Comparison of ENCODE assay signal across 8 cellular contexts in genomic region chr10:100345570-100346330, GRCh38. TPM values are rescaled to one million over a fixed set of nuclear protein-coding genes. Genes with fewer than 3 reads are reported as not detected.
DNase-seq lines count a peak whose midpoint lies in the region; ATAC-seq and TF ChIP-seq lines count a peak whose summit lies in the region.

No MANE protein-coding gene starts in this region.

- peak overlapping the region; percentile 94 for H3K27ac ChIP-seq in A673 (ENCODE audit: low read depth, low read length, poor library complexity, severe bottlenecking)
- H3K27ac ChIP-seq in HCT116 (ENCODE audit: low read depth, low read length): peak overlapping the region; percentile 96
- H3K27ac ChIP-seq in testis: peak overlapping the region in 1 of 2 donors; percentile 58
- H3K27ac ChIP-seq in gastroesophageal sphincter: no peak overlapping the region

- H3K36me3 Mint-ChIP-seq in activated naive CD8-positive, alpha-beta T cell treated with anti-CD3 and anti-CD28 coated beads for 36 hours: peaks cover 35% of the 10 kb centered on the region

- H3K4me1 Mint-ChIP-seq in activated naive CD8-positive, alpha-beta T cell treated with anti-CD3 and anti-CD28 coated beads for 36 hours: peaks cover 43% of the 10 kb centered on the region

- BruUV-seq in A673 (replicated peaks; lab: Mats Ljungman, UMichigan) (TSS peak; percentile 88), HCT116 (replicated peaks; lab: Mats Ljungman, UMichigan) (TSS peak; percentile 87)

- H3K4me2 ChIP-seq in HCT116 (ENCODE audit: low read length): peak overlapping the region; percentile 95

- POLR2A ChIA-PET in A673 (lab: Charles Lee; ENCODE audit: low non-redundant PET) (interaction anchor here (0.6 kb wide), 1 partner anchor 1101 kb away, joined by 3 read pairs; no protein-coding TSS in a partner anchor), HCT116 (lab: Charles Lee) (interaction anchor here (1.5 to 4.5 kb wide), 4 partner anchors 20 to 32 kb away, joined by 8 to 52 read pairs (median 26); no protein-coding TSS in a partner anchor)

- CTCF ChIA-PET in A673 (lab: Charles Lee) (interaction anchor here (0.8 to 1.2 kb wide), 3 partner anchors 28 to 173 kb away, joined by 3 to 4 read pairs (median 3); no protein-coding TSS in a partner anchor), HCT116 (lab: Charles Lee) (interaction anchor here (0.9 to 4.1 kb wide), 8 partner anchors 10 to 532 kb away, joined by 5 to 27 read pairs (median 14); no protein-coding TSS in a partner anchor)

- TF ChIP-seq EP300 in gastroesophageal sphincter (IDR thresholded peaks at IDR 0.05): no peak

- no peak for DNase-seq in A673 (ENCODE audit: low spot score)
- no peak for DNase-seq in HCT116 (ENCODE audit: low read depth, low spot score)
- DNase-seq in activated naive CD8-positive, alpha-beta T cell treated with anti-CD3 and anti-CD28 coated beads for 36 hours: no peak
- DNase-seq in islet precursor cell: peak; percentile 92
- DNase-seq in testis: peak; percentile 57
- no peak for DNase-seq in HUDEP-2 (lab: John Stamatoyannopoulos, UW; ENCODE audit: unreplicated experiment in 76 of 76)

- H3K4me1 ChIP-seq in A673 (ENCODE audit: insufficient read depth, low read length, poor library complexity, severe bottlenecking) (peaks cover 21% of the 10 kb centered on the region), HCT116 (ENCODE audit: control insufficient read depth in 1 of 2, insufficient read depth in 2 of 2, low read length in 2 of 2) (peaks cover 43 to 55% of the 10 kb centered on the region in 2 experiments), testis (peaks cover 11% of the 10 kb centered on the region), gastroesophageal sphincter (peaks cover 0 to 24% (median 16%) of the 10 kb centered on the region in 3 donors)

- TF ChIP-seq POLR2A in HCT116 (IDR thresholded peaks at IDR 0.05; ENCODE audit: borderline replicate concordance, extremely low read depth, insufficient read depth, insufficient read length) (no peak), testis (IDR thresholded peaks at IDR 0.05) (no peak), gastroesophageal sphincter (IDR thresholded peaks at IDR 0.05) (no peak)

- H3K36me3 ChIP-seq in A673 (ENCODE audit: insufficient read depth, low read length, poor library complexity, severe bottlenecking): peaks cover 28% of the 10 kb centered on the region
- peaks cover 24 to 28% of the 10 kb centered on the region in 2 experiments for H3K36me3 ChIP-seq in HCT116 (ENCODE audit: control insufficient read depth in 1 of 2, insufficient read depth in 2 of 2, low read length in 2 of 2)
- no peaks in the 10 kb centered on the region for H3K36me3 ChIP-seq in testis (ENCODE audit: low read depth, missing control alignments)
- H3K36me3 ChIP-seq in gastroesophageal sphincter: no peaks in the 10 kb centered on the region

- no peaks in the 10 kb centered on the region for H4K20me1 ChIP-seq in HCT116 (ENCODE audit: insufficient read depth)

- no peaks in the 10 kb centered on the region for H3K9me2 ChIP-seq in HCT116 (ENCODE audit: insufficient read depth)

- H3K27ac Mint-ChIP-seq in activated naive CD8-positive, alpha-beta T cell treated with anti-CD3 and anti-CD28 coated beads for 36 hours: peak overlapping the region; percentile 89

- TF ChIP-seq CTCF in A673 (conservative IDR thresholded peaks at IDR 0.05; ENCODE audit: low read depth, low read length) (no peak), HCT116 (IDR thresholded peaks at IDR 0.05 in 2 of 3, conservative IDR thresholded peaks at IDR 0.05 in 1 of 3; ENCODE audit: borderline replicate concordance in 1 of 3, insufficient read depth in 1 of 3, low read depth in 2 of 3, low read length in 2 of 3) (no peak), testis (IDR thresholded peaks at IDR 0.05) (no peak), gastroesophageal sphincter (IDR thresholded peaks at IDR 0.05) (no peak)

- ATAC-seq in HCT116 (no peak), gastroesophageal sphincter (no peak), HG03457 (IDR thresholded peaks at IDR 0.05; ENCODE audit: unreplicated experiment) (no peak)

- H3K27me3 Mint-ChIP-seq in activated naive CD8-positive, alpha-beta T cell treated with anti-CD3 and anti-CD28 coated beads for 36 hours: no peaks in the 10 kb centered on the region

- H3K9me3 ChIP-seq in A673 (ENCODE audit: low read depth, low read length, poor library complexity, severe bottlenecking) (no peaks in the 10 kb centered on the region), HCT116 (ENCODE audit: control insufficient read depth in 1 of 2, insufficient read depth in 1 of 2, low read depth in 1 of 2, low read length in 2 of 2) (no peaks in the 10 kb centered on the region), testis (no peaks in the 10 kb centered on the region), gastroesophageal sphincter (no peaks in the 10 kb centered on the region)

- H3K9me3 Mint-ChIP-seq in activated naive CD8-positive, alpha-beta T cell treated with anti-CD3 and anti-CD28 coated beads for 36 hours: no peaks in the 10 kb centered on the region

- peaks cover 38% of the 10 kb centered on the region for H3K79me2 ChIP-seq in HCT116 (ENCODE audit: insufficient read depth, low read length)

- H2AFZ ChIP-seq in HCT116 (ENCODE audit: low read depth, low read length, poor library complexity, severe bottlenecking): no peak overlapping the region

- H3K4me3 ChIP-seq in A673 (ENCODE audit: low read depth, low read length, poor library complexity, severe bottlenecking): peak overlapping the region; percentile 93
- peak overlapping the region; percentile 92 for H3K4me3 ChIP-seq in HCT116 (replicated peaks in 1 of 2; ENCODE audit: low read depth in 1 of 2, low read length in 2 of 2)
- peak overlapping the region; percentile 58 to 80 for H3K4me3 ChIP-seq in testis
- H3K4me3 ChIP-seq in gastroesophageal sphincter: peak overlapping the region in 1 of 2 donors; percentile 63

- RAD21 ChIA-PET in HCT116 (lab: Charles Lee; ENCODE audit: low non-redundant PET in 1 of 2, low total read pairs in 2 of 2, uncharacterized antibody in 2 of 2, unreplicated experiment in 2 of 2): interaction anchor here (0.8 to 2.7 kb wide), 4 partner anchors 25 to 84 kb away, joined by 3 to 16 read pairs (median 5); no protein-coding TSS in a partner anchor

- H3K27me3 ChIP-seq in A673 (replicated peaks; ENCODE audit: insufficient read depth, low read depth, low read length, poor library complexity) (no peaks in the 10 kb centered on the region), HCT116 (ENCODE audit: insufficient read depth, low read length) (no peaks in the 10 kb centered on the region), testis (no peaks in the 10 kb centered on the region), gastroesophageal sphincter (peaks cover 55% of the 10 kb centered on the region)

- 37 to 39% methylated on average over 9 of the region's 9 CpGs for WGBS in testis, 2 donors
- 21 to 51% methylated on average over 4 to 8 of the region's 9 CpGs for WGBS in gastroesophageal sphincter (ENCODE audit: low coverage in 1 of 2), 2 donors

- peak overlapping the region; percentile 95 for H3K4me3 Mint-ChIP-seq in activated naive CD8-positive, alpha-beta T cell treated with anti-CD3 and anti-CD28 coated beads for 36 hours

- TF ChIP-seq RAD21 in HCT116 (IDR thresholded peaks at IDR 0.05; ENCODE audit: low read depth): no peak

- intact Hi-C loops in A673 (cut with micrococcal nuclease; ENCODE audit: unreplicated experiment) (loop anchor here (10.0 kb wide), 1 partner anchor 491 kb away; no protein-coding TSS in a partner anchor), HCT116 (cut with micrococcal nuclease) (loop anchor here (1.0 to 10.0 kb wide), 2 partner anchors 28 to 669 kb away; no protein-coding TSS in a partner anchor), testis (cut with DNase I; ENCODE audit: low total_unique reads) (no loop called here)

- H3K9ac ChIP-seq in HCT116 (ENCODE audit: low read length): peak overlapping the region; percentile 84

TF ChIP-seq in HCT116, 20 proteins besides CTCF, POLR2A, EP300 and RAD21 (continues in another document):
- no peak; the same call in 1 of the 2 replicates for TF ChIP-seq POLR2AphosphoS5 (IDR thresholded peaks at IDR 0.05; ENCODE audit: low read depth, low read length)
- no peak for TF ChIP-seq EZH2phosphoT487 (IDR thresholded peaks at IDR 0.05; ENCODE audit: borderline replicate concordance)
- no peak for TF ChIP-seq ZBTB33 (IDR thresholded peaks at IDR 0.05; ENCODE audit: extremely low read depth, insufficient replicate concordance, low read length)

RNA-seq across cellular contexts. Expression of gene SCD, which starts 1.3 kb away (rescaled TPM):
- total RNA-seq in A673 (2021): 519 and 559 TPM in 2 replicates
- 652 TPM for total RNA-seq in HCT116 (2021; ENCODE audit: unreplicated experiment)
- 312 and 348 TPM in 2 replicates for polyA plus RNA-seq in HCT116 (2012)
- 100 to 1,000 TPM; 231 to 232 TPM for total RNA-seq in activated naive CD8-positive, alpha-beta T cell treated with anti-CD3 and anti-CD28 coated beads for 36 hours
- 100 to 1,000 TPM; 147 to 196 TPM for total RNA-seq in testis
- polyA plus RNA-seq in testis (ENCODE audit: insufficient read depth, low read depth, low replicate concordance): 121 TPM
- total RNA-seq in gastroesophageal sphincter: 10 to 100 TPM in 3 of 4 donors, 1 to 10 TPM in 1; 9.1 to 25.2 (median 14.0) TPM

RNA-seq across cellular contexts. Expression of gene PKD2L1, which starts 15.7 kb away (rescaled TPM):
- total RNA-seq in A673 (2021) (not detected in 2 replicates), HCT116 (2021; ENCODE audit: unreplicated experiment) (0.17 TPM), testis (1 to 10 TPM in 1 of 2 donors, under 1 TPM in 1; 0.99 to 1.6 TPM), gastroesophageal sphincter (not detected)
- 0.09 and 0.15 TPM in 2 replicates for polyA plus RNA-seq in HCT116 (2012)
- not detected for total RNA-seq in activated naive CD8-positive, alpha-beta T cell treated with anti-CD3 and anti-CD28 coated beads for 36 hours
- 4.7 TPM for polyA plus RNA-seq in testis (ENCODE audit: insufficient read depth, low read depth, low replicate concordance)

RNA-seq across cellular contexts. Expression of gene BLOC1S2, which starts 59.3 kb away (rescaled TPM):
- 48.4 and 52.5 TPM in 2 replicates for total RNA-seq in A673 (2021)
- total RNA-seq in HCT116 (2021; ENCODE audit: unreplicated experiment): 54.6 TPM
- polyA plus RNA-seq in HCT116 (2012): 19.8 and 25.8 TPM in 2 replicates
- total RNA-seq in activated naive CD8-positive, alpha-beta T cell treated with anti-CD3 and anti-CD28 coated beads for 36 hours: 10 to 100 TPM; 57.1 to 62.6 TPM
- 10 to 100 TPM; 23.3 to 35.5 TPM for total RNA-seq in testis
- polyA plus RNA-seq in testis (ENCODE audit: insufficient read depth, low read depth, low replicate concordance): 49.2 TPM
- total RNA-seq in gastroesophageal sphincter: 10 to 100 TPM; 13.8 to 29.6 (median 19.3) TPM

Comparison
In these comparisons a context has a peak if more than half of its experiments do, and no peak if none do; other contexts are left out.
1. DNase-seq: peak in islet precursor cell (single experiment) and testis (single experiment); none in A673 (single experiment), HCT116 (single experiment), activated naive CD8-positive, alpha-beta T cell treated with anti-CD3 and anti-CD28 coated beads for 36 hours (single experiment) and HUDEP-2 (0 of 76).
2. H3K27ac ChIP-seq: peak in A673 (single experiment) and HCT116 (single experiment); none in gastroesophageal sphincter (0 of 4).
3. RNA of gene SCD, which starts 1.3 kb away (total RNA-seq): 652 TPM in HCT116 (single experiment), 519 to 559 TPM in A673, 231 to 232 TPM in activated naive CD8-positive, alpha-beta T cell treated with anti-CD3 and anti-CD28 coated beads for 36 hours and 147 to 196 TPM in testis; 9.1 to 25.2 TPM in gastroesophageal sphincter; every median in the first group is over 4 times any median in the second.